Comparison of ENCODE assay signal across 1 cellular context in genomic region chr14:102481791-102482238, GRCh38.
A peak's percentile ranks its signal among the peaks of the same experiment; 100 is the strongest.
TF ChIP-seq lines count a peak whose summit lies in the region.

No MANE protein-coding gene starts in this region.

TF ChIP-seq in HepG2, 621 proteins besides CTCF, POLR2A, EP300 and RAD21 (continued from another document and continues in another):
- TF ChIP-seq GLMP (CRISPR knock-in tag; IDR thresholded peaks at IDR 0.05; ENCODE audit: borderline replicate concordance), result no peak
- no peak; the same call in 1 of the 2 replicates for TF ChIP-seq FOXK1 (CRISPR knock-in tag; IDR thresholded peaks at IDR 0.05; ENCODE audit: borderline replicate concordance, low read depth)
- peak; percentile 54; the same call in 1 of the 2 replicates for TF ChIP-seq ZNF331 (CRISPR knock-in tag; IDR thresholded peaks at IDR 0.05)
- no peak for TF ChIP-seq KMT2A (CRISPR knock-in tag; IDR thresholded peaks at IDR 0.05)
- no peak for TF ChIP-seq NONO (IDR thresholded peaks at IDR 0.05)
- TF ChIP-seq NONO (CRISPR knock-in tag; conservative IDR thresholded peaks at IDR 0.05), result peak; percentile 23; the same call in 1 of the 2 replicates
- TF ChIP-seq ISX (CRISPR knock-in tag; conservative IDR thresholded peaks at IDR 0.05), result no peak
- TF ChIP-seq AGO1 (IDR thresholded peaks at IDR 0.05; ENCODE audit: low read depth, low read length, poor library complexity, severe bottlenecking), result no peak
- TF ChIP-seq KAT2B (IDR thresholded peaks at IDR 0.05; ENCODE audit: borderline replicate concordance, low read depth, low read length), result no peak
- TF ChIP-seq MXI1 (IDR thresholded peaks at IDR 0.05; ENCODE audit: borderline replicate concordance, low read depth, low read length), result no peak
- no peak for TF ChIP-seq ZBTB43 (CRISPR knock-in tag; conservative IDR thresholded peaks at IDR 0.05)
- TF ChIP-seq CHCHD3 (CRISPR knock-in tag; IDR thresholded peaks at IDR 0.05), result no peak
- TF ChIP-seq ZNF772 (CRISPR knock-in tag; IDR thresholded peaks at IDR 0.05), result no peak
- TF ChIP-seq CREB1 (IDR thresholded peaks at IDR 0.05), result no peak
- TF ChIP-seq CREB1 (CRISPR knock-in tag; IDR thresholded peaks at IDR 0.05), result no peak
- TF ChIP-seq HNRNPUL1 (IDR thresholded peaks at IDR 0.05; ENCODE audit: low read depth, low read length), result no peak
- peak; percentile 98 for TF ChIP-seq ZNF121 (CRISPR knock-in tag; IDR thresholded peaks at IDR 0.05)
- TF ChIP-seq HNRNPK (IDR thresholded peaks at IDR 0.05; ENCODE audit: low read depth, low read length, poor library complexity, severe bottlenecking), result no peak
- no peak for TF ChIP-seq ZNF337 (CRISPR knock-in tag; IDR thresholded peaks at IDR 0.05; ENCODE audit: borderline replicate concordance, low read depth)
- TF ChIP-seq NR2F2 (IDR thresholded peaks at IDR 0.05; ENCODE audit: borderline replicate concordance, low read depth), result no peak
- TF ChIP-seq KLF12 (CRISPR knock-in tag; IDR thresholded peaks at IDR 0.05; ENCODE audit: borderline replicate concordance), result no peak
- no peak for TF ChIP-seq ZNF552 (CRISPR knock-in tag; IDR thresholded peaks at IDR 0.05; ENCODE audit: borderline replicate concordance)
- TF ChIP-seq MED13 (CRISPR knock-in tag; IDR thresholded peaks at IDR 0.05), result no peak
- TF ChIP-seq MTF1 (CRISPR knock-in tag; IDR thresholded peaks at IDR 0.05), result no peak
- no peak for TF ChIP-seq POLR2AphosphoS5 (IDR thresholded peaks at IDR 0.05; ENCODE audit: low read depth, low read length)
- TF ChIP-seq KDM6A (CRISPR knock-in tag; IDR thresholded peaks at IDR 0.05; ENCODE audit: low read depth), result no peak
- no peak for TF ChIP-seq ZBTB21 (CRISPR knock-in tag; IDR thresholded peaks at IDR 0.05)
- peak; percentile 99 for TF ChIP-seq ZNF460 (CRISPR knock-in tag; IDR thresholded peaks at IDR 0.05; ENCODE audit: borderline replicate concordance)
- TF ChIP-seq CBX5 (CRISPR knock-in tag; IDR thresholded peaks at IDR 0.05; ENCODE audit: borderline replicate concordance), result peak; percentile 27; the same call in 1 of the 2 replicates
- TF ChIP-seq SKI (IDR thresholded peaks at IDR 0.05; ENCODE audit: partially characterized antibody), result peak; percentile 53
- no peak for TF ChIP-seq ZNF343 (CRISPR knock-in tag; IDR thresholded peaks at IDR 0.05)
- no peak for TF ChIP-seq ESRRA (CRISPR knock-in tag; IDR thresholded peaks at IDR 0.05; ENCODE audit: low read depth)
- TF ChIP-seq MIXL1 (CRISPR knock-in tag; IDR thresholded peaks at IDR 0.05), result peak; percentile 59; the same call in 1 of the 2 replicates
- TF ChIP-seq ZBTB38 (CRISPR knock-in tag; IDR thresholded peaks at IDR 0.05), result no peak
- TF ChIP-seq SMARCC2 (IDR thresholded peaks at IDR 0.05), result no peak
- no peak for TF ChIP-seq GMEB2 (CRISPR knock-in tag; IDR thresholded peaks at IDR 0.05; ENCODE audit: low read depth)
- TF ChIP-seq ONECUT2 (CRISPR knock-in tag; IDR thresholded peaks at IDR 0.05), result no peak
- TF ChIP-seq PHF20 (CRISPR knock-in tag; IDR thresholded peaks at IDR 0.05), result no peak
- TF ChIP-seq KDM5A (IDR thresholded peaks at IDR 0.05; ENCODE audit: borderline replicate concordance, low read length), result no peak
- TF ChIP-seq ZNF749 (CRISPR knock-in tag; IDR thresholded peaks at IDR 0.05; ENCODE audit: borderline replicate concordance), result no peak
- TF ChIP-seq ZNF468 (CRISPR knock-in tag; IDR thresholded peaks at IDR 0.05), result no peak
- TF ChIP-seq ZNF496 (CRISPR knock-in tag; IDR thresholded peaks at IDR 0.05; ENCODE audit: insufficient replicate concordance), result no peak
- 0 out of 2 replicates have a peak, but pooled peaks have one; percentile 38 for TF ChIP-seq ZSCAN25 (CRISPR knock-in tag; IDR thresholded peaks at IDR 0.05)
- TF ChIP-seq, protein P1, sequence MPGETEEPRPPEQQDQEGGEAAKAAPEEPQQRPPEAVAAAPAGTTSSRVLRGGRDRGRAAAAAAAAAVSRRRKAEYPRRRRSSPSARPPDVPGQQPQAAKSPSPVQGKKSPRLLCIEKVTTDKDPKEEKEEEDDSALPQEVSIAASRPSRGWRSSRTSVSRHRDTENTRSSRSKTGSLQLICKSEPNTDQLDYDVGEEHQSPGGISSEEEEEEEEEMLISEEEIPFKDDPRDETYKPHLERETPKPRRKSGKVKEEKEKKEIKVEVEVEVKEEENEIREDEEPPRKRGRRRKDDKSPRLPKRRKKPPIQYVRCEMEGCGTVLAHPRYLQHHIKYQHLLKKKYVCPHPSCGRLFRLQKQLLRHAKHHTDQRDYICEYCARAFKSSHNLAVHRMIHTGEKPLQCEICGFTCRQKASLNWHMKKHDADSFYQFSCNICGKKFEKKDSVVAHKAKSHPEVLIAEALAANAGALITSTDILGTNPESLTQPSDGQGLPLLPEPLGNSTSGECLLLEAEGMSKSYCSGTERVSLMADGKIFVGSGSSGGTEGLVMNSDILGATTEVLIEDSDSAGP (CRISPR knock-in tag; IDR thresholded peaks at IDR 0.05; ENCODE audit: borderline replicate concordance), result no peak
- no peak for TF ChIP-seq ZNF746 (CRISPR knock-in tag; IDR thresholded peaks at IDR 0.05)
- TF ChIP-seq SRSF9 (IDR thresholded peaks at IDR 0.05; ENCODE audit: borderline replicate concordance, insufficient read depth, low read depth, low read length, poor library complexity, severe bottlenecking), result no peak
- TF ChIP-seq, protein P2, sequence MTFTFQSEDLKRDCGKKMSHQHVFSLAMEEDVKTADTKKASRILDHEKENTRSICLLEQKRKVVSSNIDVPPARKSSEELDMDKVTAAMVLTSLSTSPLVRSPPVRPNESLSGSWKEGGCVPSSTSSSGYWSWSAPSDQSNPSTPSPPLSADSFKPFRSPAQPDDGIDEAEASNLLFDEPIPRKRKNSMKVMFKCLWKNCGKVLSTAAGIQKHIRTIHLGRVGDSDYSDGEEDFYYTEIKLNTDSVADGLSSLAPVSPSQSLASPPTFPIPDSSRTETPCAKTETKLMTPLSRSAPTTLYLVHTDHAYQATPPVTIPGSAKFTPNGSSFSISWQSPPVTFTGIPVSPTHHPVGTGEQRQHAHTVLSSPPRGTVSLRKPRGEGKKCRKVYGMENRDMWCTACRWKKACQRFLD (CRISPR knock-in tag; IDR thresholded peaks at IDR 0.05; ENCODE audit: borderline replicate concordance), result no peak
- no peak for TF ChIP-seq ZFP82 (CRISPR knock-in tag; IDR thresholded peaks at IDR 0.05; ENCODE audit: borderline replicate concordance)
- TF ChIP-seq, protein P3, sequence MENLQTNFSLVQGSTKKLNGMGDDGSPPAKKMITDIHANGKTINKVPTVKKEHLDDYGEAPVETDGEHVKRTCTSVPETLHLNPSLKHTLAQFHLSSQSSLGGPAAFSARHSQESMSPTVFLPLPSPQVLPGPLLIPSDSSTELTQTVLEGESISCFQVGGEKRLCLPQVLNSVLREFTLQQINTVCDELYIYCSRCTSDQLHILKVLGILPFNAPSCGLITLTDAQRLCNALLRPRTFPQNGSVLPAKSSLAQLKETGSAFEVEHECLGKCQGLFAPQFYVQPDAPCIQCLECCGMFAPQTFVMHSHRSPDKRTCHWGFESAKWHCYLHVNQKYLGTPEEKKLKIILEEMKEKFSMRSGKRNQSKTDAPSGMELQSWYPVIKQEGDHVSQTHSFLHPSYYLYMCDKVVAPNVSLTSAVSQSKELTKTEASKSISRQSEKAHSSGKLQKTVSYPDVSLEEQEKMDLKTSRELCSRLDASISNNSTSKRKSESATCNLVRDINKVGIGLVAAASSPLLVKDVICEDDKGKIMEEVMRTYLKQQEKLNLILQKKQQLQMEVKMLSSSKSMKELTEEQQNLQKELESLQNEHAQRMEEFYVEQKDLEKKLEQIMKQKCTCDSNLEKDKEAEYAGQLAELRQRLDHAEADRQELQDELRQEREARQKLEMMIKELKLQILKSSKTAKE (CRISPR knock-in tag; IDR thresholded peaks at IDR 0.05; ENCODE audit: borderline replicate concordance), result peak; percentile 46; the same call in 1 of the 2 replicates
- no peak for TF ChIP-seq JDP2 (CRISPR knock-in tag; IDR thresholded peaks at IDR 0.05; ENCODE audit: borderline replicate concordance)
- no peak for TF ChIP-seq REL (CRISPR knock-in tag; conservative IDR thresholded peaks at IDR 0.05)
- no peak for TF ChIP-seq DZIP1 (CRISPR knock-in tag; IDR thresholded peaks at IDR 0.05)
- no peak for TF ChIP-seq ZNF598 (CRISPR knock-in tag; IDR thresholded peaks at IDR 0.05; ENCODE audit: borderline replicate concordance)
- no peak for TF ChIP-seq HNF1B (CRISPR knock-in tag; IDR thresholded peaks at IDR 0.05)
- TF ChIP-seq ZNF24 (IDR thresholded peaks at IDR 0.05), result no peak
- no peak for TF ChIP-seq ZBTB46 (CRISPR knock-in tag; IDR thresholded peaks at IDR 0.05; ENCODE audit: borderline replicate concordance)
- TF ChIP-seq PBX2 (CRISPR knock-in tag; IDR thresholded peaks at IDR 0.05), result no peak
- no peak for TF ChIP-seq TMF1 (CRISPR knock-in tag; IDR thresholded peaks at IDR 0.05; ENCODE audit: low read depth)
